In genomic region chr15:62344806-62345539, GRCh38 we compare ENCODE assay signal across 8 cellular contexts. TPM values are rescaled to one million over a fixed set of nuclear protein-coding genes. Genes with fewer than 3 reads are reported as not detected.
A peak's percentile ranks its signal among the peaks of the same experiment; 100 is the strongest.
DNase-seq lines count a peak whose midpoint lies in the region; ATAC-seq and TF ChIP-seq lines count a peak whose summit lies in the region.

No MANE protein-coding gene starts in this region.

- no peaks in the 10 kb centered on the region for H3K36me3 ChIP-seq in BJ (ENCODE audit: control insufficient read depth, insufficient read depth, low read length)

- H3K27me3 ChIP-seq in BJ (ENCODE audit: control insufficient read depth, insufficient read depth, low read length) (no peaks in the 10 kb centered on the region), dorsolateral prefrontal cortex (no peaks in the 10 kb centered on the region)

- intact Hi-C loops in activated CD4-positive, alpha-beta T cell treated with anti-CD3 and anti-CD28 coated beads, Interleukin-2, amount 10 ng/mL, durations not matched to agents 24 days and 14 days (cut with micrococcal nuclease): no loop called here
- intact Hi-C loops in dorsolateral prefrontal cortex (cut with DNase I): no loop called here

- no peaks in the 10 kb centered on the region for H3K27me3 Mint-ChIP-seq in activated CD4-positive, alpha-beta T cell treated with anti-CD3 and anti-CD28 coated beads, Interleukin-2, amount 10 ng/mL, durations not matched to agents 24 days and 14 days
- H3K27me3 Mint-ChIP-seq in mesothelial cell of epicardium (ENCODE audit: low read depth): no peaks in the 10 kb centered on the region

- ATAC-seq in GM21619 (IDR thresholded peaks at IDR 0.05; ENCODE audit: unreplicated experiment): peak; percentile 70

- H3K4me1 Mint-ChIP-seq in activated CD4-positive, alpha-beta T cell treated with anti-CD3 and anti-CD28 coated beads, Interleukin-2, amount 10 ng/mL, durations not matched to agents 24 days and 14 days: peaks cover 6% of the 10 kb centered on the region
- H3K4me1 Mint-ChIP-seq in mesothelial cell of epicardium: peaks cover 9% of the 10 kb centered on the region

- TF ChIP-seq CTCF in BJ (IDR thresholded peaks at IDR 0.05; ENCODE audit: insufficient read depth, low read depth, low read length) (peak; percentile 64), dorsolateral prefrontal cortex (IDR thresholded peaks at IDR 0.05 in 54 of 56, conservative IDR thresholded peaks at IDR 0.05 in 2 of 56; ENCODE audit: low read depth in 1 of 56, partially characterized antibody in 56 of 56) (peak in 45 of 56 donors; percentile 14 to 52 (median 34)), mesothelial cell of epicardium (IDR thresholded peaks at IDR 0.05; ENCODE audit: unreplicated experiment) (peak; percentile 59)

- POLR2A ChIA-PET in BJ (lab: Charles Lee): no interaction called here

- H3K27ac ChIP-seq in dorsolateral prefrontal cortex: no peak overlapping the region

- H3K36me3 Mint-ChIP-seq in activated CD4-positive, alpha-beta T cell treated with anti-CD3 and anti-CD28 coated beads, Interleukin-2, amount 10 ng/mL, durations not matched to agents 24 days and 14 days (ENCODE audit: low read depth): no peaks in the 10 kb centered on the region
- no peaks in the 10 kb centered on the region for H3K36me3 Mint-ChIP-seq in mesothelial cell of epicardium

- CTCF ChIA-PET in BJ (lab: Yijun Ruan, JAX): interaction anchor here (0.6 to 2.5 kb wide), 6 partner anchors 8 to 397 kb away, joined by 3 to 12 read pairs (median 4); no protein-coding TSS in a partner anchor

- DNase-seq in BJ (ENCODE audit: low read depth): no peak
- DNase-seq in NCI-H2029 (lab: John Stamatoyannopoulos, UW): peak; percentile 72
- peak; percentile 82 for DNase-seq in activated CD4-positive, alpha-beta T cell treated with anti-CD3 and anti-CD28 coated beads, Interleukin-2, amount 10 ng/mL, durations not matched to agents 24 days and 14 days
- peak in 1 of 10 donors; percentile 10 for DNase-seq in dorsolateral prefrontal cortex
- DNase-seq in mesothelial cell of epicardium (ENCODE audit: low spot score in 2 of 2, unreplicated experiment in 2 of 2): peak; percentile 34 to 43
- DNase-seq in stimulated activated naive CD4-positive, alpha-beta T cell treated with Interleukin-2 at 50 U/mL for 16 hours (lab: John Stamatoyannopoulos, UW): peak; percentile 28
- DNase-seq in NCI-H1694 treated with DMSO at 0.1 percent for 48 hours (lab: John Stamatoyannopoulos, UW): no peak

- H3K4me3 Mint-ChIP-seq in activated CD4-positive, alpha-beta T cell treated with anti-CD3 and anti-CD28 coated beads, Interleukin-2, amount 10 ng/mL, durations not matched to agents 24 days and 14 days: peak overlapping the region; percentile 78
- H3K4me3 Mint-ChIP-seq in mesothelial cell of epicardium: peak overlapping the region; percentile 71

- peak overlapping the region; percentile 80 for H3K27ac Mint-ChIP-seq in activated CD4-positive, alpha-beta T cell treated with anti-CD3 and anti-CD28 coated beads, Interleukin-2, amount 10 ng/mL, durations not matched to agents 24 days and 14 days
- peak overlapping the region; percentile 36 for H3K27ac Mint-ChIP-seq in mesothelial cell of epicardium

- H3K4me3 ChIP-seq in BJ (ENCODE audit: low read depth, low read length) (no peak overlapping the region), dorsolateral prefrontal cortex (peak overlapping the region in 5 of 59 donors; percentile 9 to 28 (median 15))

- H3K9me3 Mint-ChIP-seq in activated CD4-positive, alpha-beta T cell treated with anti-CD3 and anti-CD28 coated beads, Interleukin-2, amount 10 ng/mL, durations not matched to agents 24 days and 14 days: peaks cover 3% of the 10 kb centered on the region
- peaks cover 3% of the 10 kb centered on the region for H3K9me3 Mint-ChIP-seq in mesothelial cell of epicardium

RNA-seq across cellular contexts. Expression of gene TLN2, which starts 45.4 kb away (rescaled TPM):
- 5.9 and 7.6 TPM in 2 replicates for polyA plus RNA-seq in BJ (2011; rRNA removed)
- 14.9 and 15.2 TPM in 2 replicates for polyA minus RNA-seq in BJ (2011; rRNA and poly(A)+ RNA removed)
- 0.40 and 0.61 TPM in 2 replicates for total RNA-seq in activated CD4-positive, alpha-beta T cell treated with anti-CD3 and anti-CD28 coated beads, Interleukin-2, amount 10 ng/mL, durations not matched to agents 24 days and 14 days
- total RNA-seq in dorsolateral prefrontal cortex (100 to 1,000 TPM in 95 of 120 experiments, 10 to 100 TPM in 25; 59.3 to 147 (median 114) TPM), mesothelial cell of epicardium (18.1 to 19.9 TPM (median 18.1 TPM) in 3 replicates)

Comparison
In these comparisons a context has a peak if more than half of its experiments do, and no peak if none do; other contexts are left out.
1. DNase-seq: peak in NCI-H2029 (single experiment), activated CD4-positive, alpha-beta T cell treated with anti-CD3 and anti-CD28 coated beads, Interleukin-2, amount 10 ng/mL, durations not matched to agents 24 days and 14 days (single experiment), mesothelial cell of epicardium (2 of 2) and stimulated activated naive CD4-positive, alpha-beta T cell treated with Interleukin-2 at 50 U/mL for 16 hours (single experiment); none in BJ (single experiment) and NCI-H1694 treated with DMSO at 0.1 percent for 48 hours (single experiment).
2. RNA of gene TLN2, which starts 45.4 kb away (total RNA-seq): 59.3 to 147 TPM in dorsolateral prefrontal cortex and 18.1 to 19.9 TPM in mesothelial cell of epicardium; 0.40 to 0.61 TPM in activated CD4-positive, alpha-beta T cell treated with anti-CD3 and anti-CD28 coated beads, Interleukin-2, amount 10 ng/mL, durations not matched to agents 24 days and 14 days; every median in the first group is over 10 times any median in the second.
3. Peak in every context shown above with its lines, with median percentiles within 50 percentile points of each other: CTCF ChIP-seq.